7 cellular contexts compared by ENCODE assay signal in the genomic region with DNA sequence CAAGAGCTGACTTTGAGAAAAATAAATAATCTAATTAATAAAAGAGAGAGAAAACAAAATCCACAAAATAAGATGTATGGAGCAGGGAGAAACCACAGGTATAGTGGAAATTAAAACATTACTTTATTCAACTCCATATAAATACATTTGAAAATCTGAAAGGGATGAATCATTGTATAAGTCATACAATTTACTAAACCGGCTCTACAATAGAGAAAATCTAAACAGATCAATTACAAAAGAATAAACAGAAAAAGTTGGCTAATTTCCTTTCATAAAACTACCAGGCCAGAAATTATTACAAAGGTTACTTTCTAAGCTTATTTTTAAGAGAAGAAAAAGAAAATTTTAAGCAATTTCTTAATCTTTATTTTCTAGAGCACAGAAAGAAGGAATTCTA. TPM values are rescaled to one million over a fixed set of nuclear protein-coding genes. Genes with fewer than 3 reads are reported as not detected.
"Had no signal": no experiment of that assay in that cellular context is flagged by ENCODE, and none has a peak within 500 bp of the region (broad histone marks: within the 10 kb centered on the region; RNA-seq: fewer than 3 reads in every experiment).

No MANE protein-coding gene starts in this region.

- DNase-seq: H9, HCEC 1CT, KBM-7 had no signal

- H3K27ac ChIP-seq: HL-60 had no signal

- H2AFZ ChIP-seq: GM23338 had no signal

- ATAC-seq: GM23338, HepG2 had no signal

- H3K4me3 ChIP-seq: GM23338 had no signal

- H3K4me2 ChIP-seq: GM23338 had no signal

RNA-seq across cellular contexts. Expression of a gene that starts 51.3 kb away (rescaled TPM):
- total RNA-seq: HepG2 had no signal
- polyA plus RNA-seq: HepG2, IgD-negative memory B cell had no signal
